Comparison of ENCODE assay signal across 1 cellular context in genomic region chr3:65030847-65031463, GRCh38.
TF ChIP-seq lines count a peak whose summit lies in the region.

No MANE protein-coding gene starts in this region.

TF ChIP-seq in K562, 482 proteins besides CTCF, POLR2A, EP300 and RAD21 (continued from another document and continues in another):
- TF ChIP-seq ELK3 (CRISPR knock-in tag; IDR thresholded peaks at IDR 0.05) (no peak), CHD2 (IDR thresholded peaks at IDR 0.05; ENCODE audit: low read depth, low read length) (no peak), THAP7 (CRISPR knock-in tag; IDR thresholded peaks at IDR 0.05) (no peak), ZNF77 (CRISPR knock-in tag; IDR thresholded peaks at IDR 0.05) (no peak), KLF6 (CRISPR knock-in tag; IDR thresholded peaks at IDR 0.05; ENCODE audit: borderline replicate concordance) (no peak), SNAPC5 (CRISPR knock-in tag; IDR thresholded peaks at IDR 0.05) (no peak), TFE3 (CRISPR knock-in tag; IDR thresholded peaks at IDR 0.05) (no peak), ARID1B (IDR thresholded peaks at IDR 0.05) (peak; percentile 92), CTCFL (IDR thresholded peaks at IDR 0.05; ENCODE audit: borderline replicate concordance, insufficient read depth, low read depth, low read length, poor library complexity, severe bottlenecking) (no peak), TCFL5 (CRISPR knock-in tag; conservative IDR thresholded peaks at IDR 0.05) (no peak), RERE (CRISPR knock-in tag; IDR thresholded peaks at IDR 0.05; ENCODE audit: borderline replicate concordance) (no peak), FOXP4 (CRISPR knock-in tag; IDR thresholded peaks at IDR 0.05; ENCODE audit: borderline replicate concordance) (no peak), BRD9 (IDR thresholded peaks at IDR 0.05; ENCODE audit: low read depth, partially characterized antibody) (no peak), JUNB (CRISPR knock-in tag; conservative IDR thresholded peaks at IDR 0.05) (peak; percentile 63), BRF1 (IDR thresholded peaks at IDR 0.05; ENCODE audit: borderline replicate concordance, extremely low read depth, insufficient read length) (no peak), DEAF1 (CRISPR knock-in tag; IDR thresholded peaks at IDR 0.05) (no peak), CBX1 (IDR thresholded peaks at IDR 0.05; ENCODE audit: low read depth) (no peak), ZNF592 (IDR thresholded peaks at IDR 0.05) (peak; percentile 54; the same call in 1 of the 2 replicates), RNF2 (IDR thresholded peaks at IDR 0.05) (no peak), TRIM24 (IDR thresholded peaks at IDR 0.05) (peak in 1 of 2 experiments; percentile 47; a peak in 1 of 4 replicates), ATF6 (CRISPR knock-in tag; IDR thresholded peaks at IDR 0.05) (no peak), ASH1L (IDR thresholded peaks at IDR 0.05; ENCODE audit: borderline replicate concordance, low read depth, partially characterized antibody) (no peak), CBX2 (IDR thresholded peaks at IDR 0.05; ENCODE audit: insufficient read depth, low read length, poor library complexity, severe bottlenecking) (no peak), VEZF1 (CRISPR knock-in tag; IDR thresholded peaks at IDR 0.05) (no peak), SMARCB1 (IDR thresholded peaks at IDR 0.05; ENCODE audit: insufficient read length, low read depth) (no peak), ZNF785 (CRISPR knock-in tag; IDR thresholded peaks at IDR 0.05) (no peak), MED1 (CRISPR knock-in tag; IDR thresholded peaks at IDR 0.05; ENCODE audit: borderline replicate concordance) (no peak), PHB2 (IDR thresholded peaks at IDR 0.05; ENCODE audit: low read depth) (peak; percentile 34; the same call in 1 of the 2 replicates), KDM4B (IDR thresholded peaks at IDR 0.05; ENCODE audit: borderline replicate concordance in 2 of 2, low read depth in 1 of 2) (no peak), TCF15 (CRISPR knock-in tag; IDR thresholded peaks at IDR 0.05) (no peak), TCF3 (CRISPR knock-in tag; IDR thresholded peaks at IDR 0.05) (no peak), EHMT2 (IDR thresholded peaks at IDR 0.05) (peak; percentile 59; the same call in 1 of the 2 replicates), TEAD1 (CRISPR knock-in tag; IDR thresholded peaks at IDR 0.05) (no peak)
